ENCODE assay signal across 16 cellular contexts in the genomic region with DNA sequence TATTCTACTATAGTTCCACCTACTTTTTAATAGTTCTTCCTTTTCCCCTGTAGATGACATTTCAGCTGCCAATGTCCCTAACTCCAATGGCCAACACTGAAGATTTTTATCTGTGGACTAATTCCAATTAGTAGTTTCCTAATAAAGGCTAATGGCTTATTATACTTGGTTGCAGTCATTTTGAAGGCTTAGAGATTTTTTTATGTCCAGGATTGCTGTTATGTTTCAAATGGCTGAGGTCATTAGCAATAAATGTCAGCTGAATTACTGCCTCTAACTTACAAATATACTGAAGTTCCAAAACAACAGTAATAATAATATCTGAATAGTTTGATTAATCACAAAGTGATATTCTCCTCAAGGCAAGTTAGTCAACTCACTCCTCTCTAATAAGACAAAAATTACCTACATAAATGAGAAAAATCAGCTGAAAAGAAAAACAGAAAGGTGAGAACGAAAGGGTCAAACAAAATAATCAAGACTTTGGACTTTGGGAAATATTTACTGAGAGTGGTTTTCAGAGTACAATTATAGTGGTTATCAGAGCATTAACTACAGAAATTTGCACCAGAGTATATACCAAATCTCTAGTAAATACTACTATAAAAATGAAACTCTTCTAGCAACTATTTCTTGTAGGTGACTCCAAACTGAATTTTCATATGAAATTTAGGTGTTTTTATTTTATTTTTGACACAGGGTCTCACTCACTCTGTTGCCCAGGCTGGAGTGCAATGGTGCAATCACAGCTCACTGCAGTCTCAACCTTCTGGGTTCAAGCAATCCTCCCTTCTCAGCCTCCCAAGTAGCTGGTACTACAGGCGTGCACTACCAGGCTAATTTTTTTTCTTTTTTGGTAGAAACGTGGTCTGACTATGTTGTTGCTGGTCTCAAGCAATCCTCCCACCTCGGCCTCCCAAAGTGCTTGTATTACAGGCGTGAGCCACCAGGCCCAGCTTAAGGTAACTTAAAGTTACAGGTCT. TPM values are rescaled to one million over a fixed set of nuclear protein-coding genes. Genes with fewer than 3 reads are reported as not detected.
DNase-seq lines count a peak whose midpoint lies in the region; ATAC-seq and TF ChIP-seq lines count a peak whose summit lies in the region.
"Had no signal": no experiment of that assay in that cellular context is flagged by ENCODE, and none has a peak within 500 bp of the region (broad histone marks: within the 10 kb centered on the region; RNA-seq: fewer than 3 reads in every experiment).

No MANE protein-coding gene starts in this region.

- H3K9me3 ChIP-seq in endocrine pancreas (ENCODE audit: control insufficient read depth, low read length), result no peaks in the 10 kb centered on the region
- H3K9me3 ChIP-seq in osteoblast (ENCODE audit: low read depth, low read length), result no peaks in the 10 kb centered on the region
- H3K9me3 ChIP-seq in right cardiac atrium (ENCODE audit: control insufficient read depth, low read length), result no peaks in the 10 kb centered on the region
- H3K9me3 ChIP-seq: esophagus squamous epithelium, lower lobe of right lung, prostate gland, suprapubic skin had no signal

- no peak overlapping the region for H3K9ac ChIP-seq in endocrine pancreas (ENCODE audit: control insufficient read depth, insufficient read depth, low read length)

- in situ Hi-C loops in Caki2 (cut with HindIII; ENCODE audit: low pct_unique_long_range_greater_than_20kb, low sequenced_read_pairs), result no loop called here

- WGBS in right cardiac atrium, result 91% methylated on average over 5 of the region's 5 CpGs

- H2AFZ ChIP-seq in osteoblast (ENCODE audit: low read length), result no peak overlapping the region

- no peaks in the 10 kb centered on the region for H3K36me3 ChIP-seq in endocrine pancreas (ENCODE audit: control insufficient read depth, insufficient read depth, low read length)
- no peaks in the 10 kb centered on the region for H3K36me3 ChIP-seq in osteoblast (ENCODE audit: insufficient read depth, low read length)
- H3K36me3 ChIP-seq: esophagus squamous epithelium, lower lobe of right lung, prostate gland, suprapubic skin had no signal

- peak overlapping the region; percentile 49 for H3K4me3 ChIP-seq in endocrine pancreas (ENCODE audit: control insufficient read depth, insufficient read depth, low read length)
- H3K4me3 ChIP-seq in osteoblast (ENCODE audit: insufficient read depth, low read length), result no peak overlapping the region
- H3K4me3 ChIP-seq in right cardiac atrium (ENCODE audit: low read length), result no peak overlapping the region
- H3K4me3 ChIP-seq: esophagus squamous epithelium, lower lobe of right lung, prostate gland, suprapubic skin had no signal

- ATAC-seq in right cardiac atrium, result no peak
- ATAC-seq: lower lobe of right lung had no signal

- TF ChIP-seq CTCF in osteoblast (IDR thresholded peaks at IDR 0.05; ENCODE audit: extremely low read depth, low read depth, low read length), result no peak

- H3K27ac ChIP-seq in osteoblast (ENCODE audit: low read depth, low read length) (no peak overlapping the region), right cardiac atrium (ENCODE audit: low read length) (no peak overlapping the region)
- H3K27ac ChIP-seq: esophagus squamous epithelium, lower lobe of right lung, prostate gland, suprapubic skin had no signal

- H3K27me3 ChIP-seq in endocrine pancreas (ENCODE audit: control insufficient read depth, insufficient read depth, low read length), result no peaks in the 10 kb centered on the region
- no peaks in the 10 kb centered on the region for H3K27me3 ChIP-seq in osteoblast (ENCODE audit: insufficient read depth, low read length)
- no peaks in the 10 kb centered on the region for H3K27me3 ChIP-seq in right cardiac atrium (ENCODE audit: control insufficient read depth, insufficient read depth)
- H3K27me3 ChIP-seq: esophagus squamous epithelium, suprapubic skin had no signal

- H3K4me1 ChIP-seq in endocrine pancreas (ENCODE audit: control insufficient read depth, insufficient read depth, low read length) (peaks cover 43% of the 10 kb centered on the region), osteoblast (ENCODE audit: insufficient read depth, low read length) (peaks cover 12% of the 10 kb centered on the region), right cardiac atrium (ENCODE audit: control insufficient read depth, insufficient read depth, low read length) (no peaks in the 10 kb centered on the region)
- H3K4me1 ChIP-seq: prostate gland had no signal

- intact Hi-C loops in right cardiac atrium (cut with DNase I), result no loop called here

- H3K79me2 ChIP-seq in osteoblast (ENCODE audit: insufficient read depth, low read length), result peaks cover 84% of the 10 kb centered on the region

- peak; percentile 32 for DNase-seq in Caki2 (ENCODE audit: low read depth)
- peak; percentile 20 for DNase-seq in HT-29 (ENCODE audit: low spot score)
- peak; percentile 10 for DNase-seq in osteoblast (ENCODE audit: insufficient read length, low spot score, missing footprints)
- DNase-seq in NCI-H510A (lab: John Stamatoyannopoulos, UW), result no peak
- DNase-seq in NCI-H82 (lab: John Stamatoyannopoulos, UW), result no peak
- DNase-seq in right cardiac atrium, result no peak
- DNase-seq: activated CD4-positive, alpha-beta T cell treated with anti-CD3 and anti-CD28 coated beads, Interleukin-2, amount 50 U/mL, for 48 hours; activated T-cell treated with anti-CD3 and anti-CD28 coated beads, Interleukin-2, amount 50 U/mL, for 48 hours; DMS153; esophagus squamous epithelium; lower lobe of right lung; NCI-H1436 treated with DMSO at 0.1 percent for 48 hours; RPMI8226 had no signal

- no peak overlapping the region for H3K4me2 ChIP-seq in osteoblast (ENCODE audit: insufficient read depth, low read length)

- peaks cover 10% of the 10 kb centered on the region for H4K20me1 ChIP-seq in osteoblast (ENCODE audit: insufficient read depth, low read length)

RNA-seq across cellular contexts. Expression of a gene that starts 3.5 kb away (rescaled TPM):
- total RNA-seq in Caki2 (2014; rRNA removed; shearing (Covaris generic); ENCODE audit: low replicate concordance), result 8.1 and 12.3 TPM in 2 replicates
- 36.4 and 39.0 TPM in 2 replicates for total RNA-seq in HT-29 (2014; rRNA removed; shearing (Covaris generic))
- total RNA-seq in osteoblast (77.1 and 79.0 TPM in 2 replicates), right cardiac atrium (10 to 100 TPM; 31.7 to 44.7 (median 38.6) TPM)
- 9.3 TPM for polyA plus RNA-seq in right cardiac atrium

Comparison
In these comparisons a context has a peak if more than half of its experiments do, and no peak if none do; other contexts are left out.
1. DNase-seq: peak in Caki2 (single experiment), HT-29 (single experiment) and osteoblast (single experiment); none in NCI-H510A (single experiment), NCI-H82 (single experiment) and right cardiac atrium (0 of 3).